Comparison of ENCODE assay signal across 1 cellular context in the genomic region with DNA sequence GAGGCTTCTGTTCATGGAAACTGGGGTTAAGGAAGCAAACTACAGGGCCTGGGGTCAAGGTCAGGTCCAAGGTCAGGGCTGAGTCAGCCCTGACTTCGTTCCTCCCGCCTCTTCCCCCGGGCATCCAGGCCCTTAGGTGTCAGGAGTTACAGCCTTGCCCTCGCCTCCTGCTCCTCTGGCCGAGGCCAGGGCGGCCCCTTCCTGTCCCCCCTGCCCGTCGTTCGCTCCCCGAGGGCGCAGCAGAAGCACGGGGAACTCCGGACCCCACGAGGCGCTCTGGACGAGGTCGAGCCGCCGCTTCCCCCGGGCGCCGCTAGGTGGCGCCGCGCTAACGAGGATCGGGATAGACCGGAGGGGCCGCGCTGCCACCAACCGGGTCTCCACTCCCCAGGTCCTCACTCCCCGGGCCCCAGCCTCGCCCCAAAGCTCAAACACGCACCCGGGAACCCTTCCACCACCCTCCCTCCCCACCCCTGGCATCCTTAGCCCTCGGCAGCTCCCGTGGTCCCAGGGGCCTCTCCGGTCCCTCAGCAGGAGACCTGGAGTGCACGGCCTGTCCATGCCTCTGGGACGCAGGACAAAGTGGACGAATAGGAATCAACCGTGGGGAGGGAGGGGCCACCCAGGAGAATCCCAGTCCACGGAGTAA.
TF ChIP-seq lines count a peak whose summit lies in the region.

No MANE protein-coding gene starts in this region.

TF ChIP-seq in HepG2, 621 proteins besides CTCF, POLR2A, EP300 and RAD21 (continued from another document and continues in another):
- no peak for TF ChIP-seq SNRNP70 (IDR thresholded peaks at IDR 0.05; ENCODE audit: low read depth, low read length)
- TF ChIP-seq ZBTB7A (CRISPR knock-in tag; IDR thresholded peaks at IDR 0.05), result peak; percentile 81; the same call in 1 of the 2 replicates
- no peak for TF ChIP-seq RFXAP (CRISPR knock-in tag; IDR thresholded peaks at IDR 0.05; ENCODE audit: borderline replicate concordance)
- no peak for TF ChIP-seq SOX5 (CRISPR knock-in tag; IDR thresholded peaks at IDR 0.05; ENCODE audit: borderline replicate concordance)
- TF ChIP-seq, protein P1, sequence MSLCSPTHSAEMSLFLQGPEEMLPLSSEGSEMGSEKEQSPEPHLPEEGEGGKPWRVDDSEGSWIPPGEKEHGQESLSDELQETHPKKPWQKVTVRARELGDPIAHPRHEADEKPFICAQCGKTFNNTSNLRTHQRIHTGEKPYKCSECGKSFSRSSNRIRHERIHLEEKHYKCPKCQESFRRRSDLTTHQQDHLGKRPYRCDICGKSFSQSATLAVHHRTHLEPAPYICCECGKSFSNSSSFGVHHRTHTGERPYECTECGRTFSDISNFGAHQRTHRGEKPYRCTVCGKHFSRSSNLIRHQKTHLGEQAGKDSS (CRISPR knock-in tag; IDR thresholded peaks at IDR 0.05; ENCODE audit: borderline replicate concordance, low read depth), result no peak
- no peak for TF ChIP-seq ZNF660 (CRISPR knock-in tag; IDR thresholded peaks at IDR 0.05; ENCODE audit: borderline replicate concordance, low read depth)
- no peak for TF ChIP-seq NONO (IDR thresholded peaks at IDR 0.05)
- TF ChIP-seq NONO (CRISPR knock-in tag; conservative IDR thresholded peaks at IDR 0.05), result peak; percentile 64; the same call in 1 of the 2 replicates
- TF ChIP-seq GABPB1 (CRISPR knock-in tag; IDR thresholded peaks at IDR 0.05), result peak; percentile 72; the same call in 1 of the 2 replicates
- no peak for TF ChIP-seq ATRX (CRISPR knock-in tag; IDR thresholded peaks at IDR 0.05; ENCODE audit: borderline replicate concordance)
- no peak for TF ChIP-seq FLYWCH1 (CRISPR knock-in tag; IDR thresholded peaks at IDR 0.05)
- TF ChIP-seq NCOA1 (CRISPR knock-in tag; IDR thresholded peaks at IDR 0.05), result no peak
- TF ChIP-seq GATAD2A (CRISPR knock-in tag; IDR thresholded peaks at IDR 0.05), result peak; percentile 50; the same call in 1 of the 2 replicates
- TF ChIP-seq, protein P2, sequence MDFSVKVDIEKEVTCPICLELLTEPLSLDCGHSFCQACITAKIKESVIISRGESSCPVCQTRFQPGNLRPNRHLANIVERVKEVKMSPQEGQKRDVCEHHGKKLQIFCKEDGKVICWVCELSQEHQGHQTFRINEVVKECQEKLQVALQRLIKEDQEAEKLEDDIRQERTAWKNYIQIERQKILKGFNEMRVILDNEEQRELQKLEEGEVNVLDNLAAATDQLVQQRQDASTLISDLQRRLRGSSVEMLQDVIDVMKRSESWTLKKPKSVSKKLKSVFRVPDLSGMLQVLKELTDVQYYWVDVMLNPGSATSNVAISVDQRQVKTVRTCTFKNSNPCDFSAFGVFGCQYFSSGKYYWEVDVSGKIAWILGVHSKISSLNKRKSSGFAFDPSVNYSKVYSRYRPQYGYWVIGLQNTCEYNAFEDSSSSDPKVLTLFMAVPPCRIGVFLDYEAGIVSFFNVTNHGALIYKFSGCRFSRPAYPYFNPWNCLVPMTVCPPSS (IDR thresholded peaks at IDR 0.05), result no peak
- no peak for TF ChIP-seq MBNL3 (CRISPR knock-in tag; conservative IDR thresholded peaks at IDR 0.05)
- TF ChIP-seq ZBTB43 (CRISPR knock-in tag; conservative IDR thresholded peaks at IDR 0.05), result no peak
- TF ChIP-seq ELF4 (CRISPR knock-in tag; IDR thresholded peaks at IDR 0.05; ENCODE audit: borderline replicate concordance), result no peak
- TF ChIP-seq, protein P3, sequence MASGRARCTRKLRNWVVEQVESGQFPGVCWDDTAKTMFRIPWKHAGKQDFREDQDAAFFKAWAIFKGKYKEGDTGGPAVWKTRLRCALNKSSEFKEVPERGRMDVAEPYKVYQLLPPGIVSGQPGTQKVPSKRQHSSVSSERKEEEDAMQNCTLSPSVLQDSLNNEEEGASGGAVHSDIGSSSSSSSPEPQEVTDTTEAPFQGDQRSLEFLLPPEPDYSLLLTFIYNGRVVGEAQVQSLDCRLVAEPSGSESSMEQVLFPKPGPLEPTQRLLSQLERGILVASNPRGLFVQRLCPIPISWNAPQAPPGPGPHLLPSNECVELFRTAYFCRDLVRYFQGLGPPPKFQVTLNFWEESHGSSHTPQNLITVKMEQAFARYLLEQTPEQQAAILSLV (CRISPR knock-in tag; IDR thresholded peaks at IDR 0.05; ENCODE audit: borderline replicate concordance), result no peak; the same call in 1 of the 2 replicates
- no peak for TF ChIP-seq FOXA1 (IDR thresholded peaks at IDR 0.05)
- TF ChIP-seq FOXA1 (CRISPR knock-in tag; IDR thresholded peaks at IDR 0.05), result no peak
- TF ChIP-seq, protein P4, sequence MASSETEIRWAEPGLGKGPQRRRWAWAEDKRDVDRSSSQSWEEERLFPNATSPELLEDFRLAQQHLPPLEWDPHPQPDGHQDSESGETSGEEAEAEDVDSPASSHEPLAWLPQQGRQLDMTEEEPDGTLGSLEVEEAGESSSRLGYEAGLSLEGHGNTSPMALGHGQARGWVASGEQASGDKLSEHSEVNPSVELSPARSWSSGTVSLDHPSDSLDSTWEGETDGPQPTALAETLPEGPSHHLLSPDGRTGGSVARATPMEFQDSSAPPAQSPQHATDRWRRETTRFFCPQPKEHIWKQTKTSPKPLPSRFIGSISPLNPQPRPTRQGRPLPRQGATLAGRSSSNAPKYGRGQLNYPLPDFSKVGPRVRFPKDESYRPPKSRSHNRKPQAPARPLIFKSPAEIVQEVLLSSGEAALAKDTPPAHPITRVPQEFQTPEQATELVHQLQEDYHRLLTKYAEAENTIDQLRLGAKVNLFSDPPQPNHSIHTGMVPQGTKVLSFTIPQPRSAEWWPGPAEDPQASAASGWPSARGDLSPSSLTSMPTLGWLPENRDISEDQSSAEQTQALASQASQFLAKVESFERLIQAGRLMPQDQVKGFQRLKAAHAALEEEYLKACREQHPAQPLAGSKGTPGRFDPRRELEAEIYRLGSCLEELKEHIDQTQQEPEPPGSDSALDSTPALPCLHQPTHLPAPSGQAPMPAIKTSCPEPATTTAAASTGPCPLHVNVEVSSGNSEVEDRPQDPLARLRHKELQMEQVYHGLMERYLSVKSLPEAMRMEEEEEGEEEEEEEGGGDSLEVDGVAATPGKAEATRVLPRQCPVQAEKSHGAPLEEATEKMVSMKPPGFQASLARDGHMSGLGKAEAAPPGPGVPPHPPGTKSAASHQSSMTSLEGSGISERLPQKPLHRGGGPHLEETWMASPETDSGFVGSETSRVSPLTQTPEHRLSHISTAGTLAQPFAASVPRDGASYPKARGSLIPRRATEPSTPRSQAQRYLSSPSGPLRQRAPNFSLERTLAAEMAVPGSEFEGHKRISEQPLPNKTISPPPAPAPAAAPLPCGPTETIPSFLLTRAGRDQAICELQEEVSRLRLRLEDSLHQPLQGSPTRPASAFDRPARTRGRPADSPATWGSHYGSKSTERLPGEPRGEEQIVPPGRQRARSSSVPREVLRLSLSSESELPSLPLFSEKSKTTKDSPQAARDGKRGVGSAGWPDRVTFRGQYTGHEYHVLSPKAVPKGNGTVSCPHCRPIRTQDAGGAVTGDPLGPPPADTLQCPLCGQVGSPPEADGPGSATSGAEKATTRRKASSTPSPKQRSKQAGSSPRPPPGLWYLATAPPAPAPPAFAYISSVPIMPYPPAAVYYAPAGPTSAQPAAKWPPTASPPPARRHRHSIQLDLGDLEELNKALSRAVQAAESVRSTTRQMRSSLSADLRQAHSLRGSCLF (CRISPR knock-in tag; IDR thresholded peaks at IDR 0.05; ENCODE audit: borderline replicate concordance), result no peak
- TF ChIP-seq MYPOP (CRISPR knock-in tag; IDR thresholded peaks at IDR 0.05), result no peak
- TF ChIP-seq ZNF598 (CRISPR knock-in tag; IDR thresholded peaks at IDR 0.05; ENCODE audit: borderline replicate concordance), result no peak
- TF ChIP-seq NFYC (CRISPR knock-in tag; IDR thresholded peaks at IDR 0.05), result no peak
- no peak for TF ChIP-seq U2AF1 (optimal IDR thresholded peaks at IDR 0.05; ENCODE audit: low read depth, low read length)
- TF ChIP-seq ZNF20 (CRISPR knock-in tag; IDR thresholded peaks at IDR 0.05), result no peak
- no peak for TF ChIP-seq ZNF33B (CRISPR knock-in tag; IDR thresholded peaks at IDR 0.05)
- no peak for TF ChIP-seq NFIB (CRISPR knock-in tag; IDR thresholded peaks at IDR 0.05; ENCODE audit: borderline replicate concordance)
- TF ChIP-seq ZBTB3 (CRISPR knock-in tag; IDR thresholded peaks at IDR 0.05; ENCODE audit: borderline replicate concordance, low read depth), result no peak
- TF ChIP-seq YY1 (IDR thresholded peaks at IDR 0.05; ENCODE audit: insufficient read depth, insufficient replicate concordance, low read depth, low read length), result peak; percentile 33
- TF ChIP-seq ZNF737 (CRISPR knock-in tag; IDR thresholded peaks at IDR 0.05; ENCODE audit: borderline replicate concordance), result no peak
- no peak for TF ChIP-seq SCMH1 (CRISPR knock-in tag; IDR thresholded peaks at IDR 0.05; ENCODE audit: borderline replicate concordance)
- TF ChIP-seq ZC3H13 (CRISPR knock-in tag; IDR thresholded peaks at IDR 0.05), result no peak
- TF ChIP-seq MTA1 (CRISPR knock-in tag; IDR thresholded peaks at IDR 0.05; ENCODE audit: borderline replicate concordance), result peak; percentile 44; the same call in 1 of the 2 replicates
- TF ChIP-seq, protein P5, sequence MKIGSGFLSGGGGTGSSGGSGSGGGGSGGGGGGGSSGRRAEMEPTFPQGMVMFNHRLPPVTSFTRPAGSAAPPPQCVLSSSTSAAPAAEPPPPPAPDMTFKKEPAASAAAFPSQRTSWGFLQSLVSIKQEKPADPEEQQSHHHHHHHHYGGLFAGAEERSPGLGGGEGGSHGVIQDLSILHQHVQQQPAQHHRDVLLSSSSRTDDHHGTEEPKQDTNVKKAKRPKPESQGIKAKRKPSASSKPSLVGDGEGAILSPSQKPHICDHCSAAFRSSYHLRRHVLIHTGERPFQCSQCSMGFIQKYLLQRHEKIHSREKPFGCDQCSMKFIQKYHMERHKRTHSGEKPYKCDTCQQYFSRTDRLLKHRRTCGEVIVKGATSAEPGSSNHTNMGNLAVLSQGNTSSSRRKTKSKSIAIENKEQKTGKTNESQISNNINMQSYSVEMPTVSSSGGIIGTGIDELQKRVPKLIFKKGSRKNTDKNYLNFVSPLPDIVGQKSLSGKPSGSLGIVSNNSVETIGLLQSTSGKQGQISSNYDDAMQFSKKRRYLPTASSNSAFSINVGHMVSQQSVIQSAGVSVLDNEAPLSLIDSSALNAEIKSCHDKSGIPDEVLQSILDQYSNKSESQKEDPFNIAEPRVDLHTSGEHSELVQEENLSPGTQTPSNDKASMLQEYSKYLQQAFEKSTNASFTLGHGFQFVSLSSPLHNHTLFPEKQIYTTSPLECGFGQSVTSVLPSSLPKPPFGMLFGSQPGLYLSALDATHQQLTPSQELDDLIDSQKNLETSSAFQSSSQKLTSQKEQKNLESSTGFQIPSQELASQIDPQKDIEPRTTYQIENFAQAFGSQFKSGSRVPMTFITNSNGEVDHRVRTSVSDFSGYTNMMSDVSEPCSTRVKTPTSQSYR (CRISPR knock-in tag; IDR thresholded peaks at IDR 0.05; ENCODE audit: borderline replicate concordance), result no peak
- TF ChIP-seq FOXO1 (CRISPR knock-in tag; IDR thresholded peaks at IDR 0.05), result 0 out of 2 replicates have a peak, but pooled peaks have one; percentile 27
- TF ChIP-seq KLF16 (CRISPR knock-in tag; IDR thresholded peaks at IDR 0.05), result no peak
- 0 out of 2 replicates have a peak, but pooled peaks have one; percentile 63 for TF ChIP-seq RXRA (CRISPR knock-in tag; IDR thresholded peaks at IDR 0.05)
- TF ChIP-seq TBP (CRISPR knock-in tag; IDR thresholded peaks at IDR 0.05), result no peak
- peak; percentile 81; the same call in 1 of the 2 replicates for TF ChIP-seq ZNF343 (CRISPR knock-in tag; IDR thresholded peaks at IDR 0.05)
- TF ChIP-seq AHR (CRISPR knock-in tag; IDR thresholded peaks at IDR 0.05), result no peak
- no peak for TF ChIP-seq ATAD3A (CRISPR knock-in tag; IDR thresholded peaks at IDR 0.05)
- TF ChIP-seq RBAK (CRISPR knock-in tag; IDR thresholded peaks at IDR 0.05), result no peak
- no peak for TF ChIP-seq GTF3A (CRISPR knock-in tag; conservative IDR thresholded peaks at IDR 0.05)
- TF ChIP-seq KDM2A (CRISPR knock-in tag; IDR thresholded peaks at IDR 0.05; ENCODE audit: borderline replicate concordance, low read depth), result peak; percentile 82
- TF ChIP-seq ZSCAN12 (CRISPR knock-in tag; IDR thresholded peaks at IDR 0.05), result no peak
- no peak for TF ChIP-seq ZNF235 (CRISPR knock-in tag; IDR thresholded peaks at IDR 0.05; ENCODE audit: borderline replicate concordance)
- TF ChIP-seq ZNF558 (CRISPR knock-in tag; IDR thresholded peaks at IDR 0.05; ENCODE audit: borderline replicate concordance), result no peak
- no peak for TF ChIP-seq ZNF501 (CRISPR knock-in tag; IDR thresholded peaks at IDR 0.05)
- TF ChIP-seq, protein P6, sequence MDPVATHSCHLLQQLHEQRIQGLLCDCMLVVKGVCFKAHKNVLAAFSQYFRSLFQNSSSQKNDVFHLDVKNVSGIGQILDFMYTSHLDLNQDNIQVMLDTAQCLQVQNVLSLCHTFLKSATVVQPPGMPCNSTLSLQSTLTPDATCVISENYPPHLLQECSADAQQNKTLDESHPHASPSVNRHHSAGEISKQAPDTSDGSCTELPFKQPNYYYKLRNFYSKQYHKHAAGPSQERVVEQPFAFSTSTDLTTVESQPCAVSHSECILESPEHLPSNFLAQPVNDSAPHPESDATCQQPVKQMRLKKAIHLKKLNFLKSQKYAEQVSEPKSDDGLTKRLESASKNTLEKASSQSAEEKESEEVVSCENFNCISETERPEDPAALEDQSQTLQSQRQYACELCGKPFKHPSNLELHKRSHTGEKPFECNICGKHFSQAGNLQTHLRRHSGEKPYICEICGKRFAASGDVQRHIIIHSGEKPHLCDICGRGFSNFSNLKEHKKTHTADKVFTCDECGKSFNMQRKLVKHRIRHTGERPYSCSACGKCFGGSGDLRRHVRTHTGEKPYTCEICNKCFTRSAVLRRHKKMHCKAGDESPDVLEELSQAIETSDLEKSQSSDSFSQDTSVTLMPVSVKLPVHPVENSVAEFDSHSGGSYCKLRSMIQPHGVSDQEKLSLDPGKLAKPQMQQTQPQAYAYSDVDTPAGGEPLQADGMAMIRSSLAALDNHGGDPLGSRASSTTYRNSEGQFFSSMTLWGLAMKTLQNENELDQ (CRISPR knock-in tag; IDR thresholded peaks at IDR 0.05; ENCODE audit: borderline replicate concordance), result no peak
- no peak for TF ChIP-seq ZNF720 (CRISPR knock-in tag; IDR thresholded peaks at IDR 0.05)
- no peak for TF ChIP-seq BCL6 (CRISPR knock-in tag; IDR thresholded peaks at IDR 0.05)
